1 cellular context compared by ENCODE assay signal in genomic region chr14:20608383-20609095, GRCh38.
TF ChIP-seq lines count a peak whose summit lies in the region.

No MANE protein-coding gene starts in this region.

TF ChIP-seq in GM23338, 12 proteins besides CTCF, POLR2A, EP300 and RAD21 (continued from another document):
- TF ChIP-seq REST (IDR thresholded peaks at IDR 0.05; ENCODE audit: unreplicated experiment) (no peak), EZH2 (IDR thresholded peaks at IDR 0.05; ENCODE audit: low read depth, unreplicated experiment) (no peak), CREB1 (CRISPR knock-in tag; IDR thresholded peaks at IDR 0.05; ENCODE audit: low read depth) (no peak), ZNF462 (CRISPR knock-in tag; IDR thresholded peaks at IDR 0.05) (no peak), POLR2AphosphoS5 (IDR thresholded peaks at IDR 0.05; ENCODE audit: low read depth) (no peak), EZH2phosphoT487 (IDR thresholded peaks at IDR 0.05; ENCODE audit: unreplicated experiment) (no peak)
